8 cellular contexts compared by ENCODE assay signal in the genomic region with DNA sequence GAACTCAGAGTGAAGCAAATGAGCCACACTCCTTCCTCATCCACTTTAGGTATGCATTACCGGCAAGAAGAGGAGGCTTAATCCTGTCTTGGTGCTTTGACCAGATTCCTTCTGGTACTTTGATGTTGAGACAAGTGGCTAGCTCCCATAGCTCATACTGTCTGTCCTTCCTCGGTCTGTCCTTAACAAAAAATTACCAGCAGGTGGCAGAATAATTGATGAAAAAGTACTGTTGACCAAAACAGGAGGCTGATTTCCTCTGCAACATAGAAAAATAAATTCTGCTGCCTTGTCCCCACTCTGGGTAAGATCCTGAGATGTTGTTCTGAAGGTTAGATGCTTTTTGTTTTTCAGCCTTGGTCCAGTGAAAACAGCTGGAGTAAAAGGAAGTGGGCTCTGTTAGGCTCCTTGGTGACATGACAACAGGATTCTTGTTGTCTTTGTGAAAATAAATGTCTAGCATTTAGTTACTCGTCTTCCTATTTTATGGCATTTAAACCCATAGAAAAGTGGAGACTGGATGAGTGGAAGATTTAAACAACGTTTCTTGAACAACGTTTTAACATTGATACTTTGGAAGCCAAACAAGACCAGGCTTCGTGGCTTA. TPM values are rescaled to one million over a fixed set of nuclear protein-coding genes. Genes with fewer than 3 reads are reported as not detected.
DNase-seq lines count a peak whose midpoint lies in the region; TF ChIP-seq lines count a peak whose summit lies in the region.

No MANE protein-coding gene starts in this region.

- POLR2A ChIA-PET in MCF 10A (lab: Yijun Ruan, JAX): interaction anchor here (0.7 to 2.1 kb wide), 6 partner anchors 13 to 68 kb away, joined by 3 to 10 read pairs (median 3); partner anchors contain the start of genes ANKRD34A and POLR3GL

- peak; percentile 71 to 83 for DNase-seq in AML-193 (lab: John Stamatoyannopoulos, UW)
- peak; percentile 80 for DNase-seq in NCI-H345 (lab: John Stamatoyannopoulos, UW)
- DNase-seq in MCF 10A (ENCODE audit: unreplicated experiment): peak; percentile 77
- DNase-seq in midbrain (lab: John Stamatoyannopoulos, UW): peak; percentile 66
- no peak for DNase-seq in stimulated activated CD4-positive, alpha-beta T cell treated with anti-CD3 and anti-CD28 coated beads, Interleukin-12 subunit alpha, Interleukin-12 subunit beta, amount 100 ng/mL, for 4 hours
- no peak for DNase-seq in islet precursor cell
- no peak for DNase-seq in stimulated activated CD4-positive, alpha-beta T cell treated with anti-CD3 and anti-CD28 coated beads, Interleukin-4, amount 100 ng/mL, for 24 hours

- H3K27me3 Mint-ChIP-seq in MCF 10A (ENCODE audit: insufficient read depth, unreplicated experiment): no peaks in the 10 kb centered on the region

- CTCF ChIA-PET in MCF 10A (lab: Yijun Ruan, JAX): interaction anchor here (0.6 to 4.5 kb wide), 26 partner anchors 14 to 472 kb away, joined by 3 to 70 read pairs (median 5); partner anchors contain the start of genes HJV and PIAS3

- intact Hi-C loops in MCF 10A (cut with micrococcal nuclease): no loop called here

- H3K4me1 Mint-ChIP-seq in MCF 10A (ENCODE audit: insufficient read depth, unreplicated experiment): peaks cover 11% of the 10 kb centered on the region

- peaks cover 29% of the 10 kb centered on the region for H3K36me3 Mint-ChIP-seq in MCF 10A (ENCODE audit: insufficient read depth, unreplicated experiment)

- H3K4me3 Mint-ChIP-seq in MCF 10A (ENCODE audit: unreplicated experiment): no peak overlapping the region

- BruUV-seq in MCF 10A (replicated peaks; lab: Mats Ljungman, UMichigan): no TSS peak

- no peak overlapping the region for H3K27ac Mint-ChIP-seq in MCF 10A (ENCODE audit: low read depth, unreplicated experiment)

- no peaks in the 10 kb centered on the region for H3K9me3 Mint-ChIP-seq in MCF 10A (ENCODE audit: unreplicated experiment)

- TF ChIP-seq CTCF in GM12874 (IDR thresholded peaks at IDR 0.05; ENCODE audit: insufficient read depth, low read depth, low read length): 0 out of 2 replicates have a peak, but pooled peaks have one; percentile 40
- TF ChIP-seq CTCF in MCF 10A (IDR thresholded peaks at IDR 0.05; ENCODE audit: unreplicated experiment): peak; percentile 54

RNA-seq across cellular contexts. Expression of gene HJV, which starts 11.2 kb away (rescaled TPM):
- total RNA-seq in MCF 10A (2022): not detected in 2 replicates

RNA-seq across cellular contexts. Expression of gene TXNIP, which starts 36.3 kb away (rescaled TPM):
- 576 and 599 TPM in 2 replicates for total RNA-seq in MCF 10A (2022)

Comparison
In these comparisons a context has a peak if more than half of its experiments do, and no peak if none do; other contexts are left out.
1. DNase-seq: peak in AML-193 (2 of 2), NCI-H345 (single experiment), MCF 10A (single experiment) and midbrain (single experiment); none in stimulated activated CD4-positive, alpha-beta T cell treated with anti-CD3 and anti-CD28 coated beads, Interleukin-12 subunit alpha, Interleukin-12 subunit beta, amount 100 ng/mL, for 4 hours (single experiment), islet precursor cell (single experiment) and stimulated activated CD4-positive, alpha-beta T cell treated with anti-CD3 and anti-CD28 coated beads, Interleukin-4, amount 100 ng/mL, for 24 hours (single experiment).